Comparison of ENCODE assay signal across 8 cellular contexts in genomic region chr9:136118061-136118366, GRCh38. TPM values are rescaled to one million over a fixed set of nuclear protein-coding genes. Genes with fewer than 3 reads are reported as not detected.
DNase-seq lines count a peak whose midpoint lies in the region; ATAC-seq and TF ChIP-seq lines count a peak whose summit lies in the region.

No MANE protein-coding gene starts in this region.

- TF ChIP-seq POLR2A in GM18505 (IDR thresholded peaks at IDR 0.05; ENCODE audit: borderline replicate concordance, extremely low read depth, insufficient read depth, insufficient read length) = no peak

- no peak for DNase-seq in natural killer cell treated with Interleukin-12 subunit alpha and Interleukin-12 subunit beta and Interleukin-15 and Interleukin-18, amount 100 ng/mL, for 72 hours (ENCODE audit: low spot score)
- DNase-seq in NCI-H526 treated with DMSO at 0.1 percent for 48 hours (lab: John Stamatoyannopoulos, UW) = no peak
- no peak for DNase-seq in NCI-H2081 (lab: John Stamatoyannopoulos, UW)
- DNase-seq in mucosa of gallbladder (ENCODE audit: low spot score) = no peak
- DNase-seq in stimulated activated CD4-positive, alpha-beta T cell treated with anti-CD3 and anti-CD28 coated beads, Interleukin-4, amount 100 ng/mL, for 24 hours = no peak

- H3K4me1 ChIP-seq in HUES48 (ENCODE audit: control insufficient read depth, insufficient read depth, low read length) = peaks cover 10% of the 10 kb centered on the region

- ATAC-seq in GM18505 (IDR thresholded peaks at IDR 0.05; ENCODE audit: unreplicated experiment) = peak; percentile 5
- ATAC-seq in natural killer cell treated with Interleukin-12 subunit alpha and Interleukin-12 subunit beta and Interleukin-15 and Interleukin-18, amount 100 ng/mL, for 72 hours = no peak

- peak overlapping the region; percentile 57 for H3K9ac ChIP-seq in HUES48 (ENCODE audit: low read depth, low read length)

- H3K27ac ChIP-seq in HUES48 (ENCODE audit: low read depth, low read length) (peak overlapping the region; percentile 85), cingulate gyrus (ENCODE audit: low read depth, low read length) (peak overlapping the region; percentile 75)

- no peaks in the 10 kb centered on the region for H3K36me3 Mint-ChIP-seq in natural killer cell treated with Interleukin-12 subunit alpha and Interleukin-12 subunit beta and Interleukin-15 and Interleukin-18, amount 100 ng/mL, for 72 hours

- no peaks in the 10 kb centered on the region for H3K27me3 ChIP-seq in HUES48 (ENCODE audit: control insufficient read depth, insufficient read depth, low read length)

- no peaks in the 10 kb centered on the region for H3K27me3 Mint-ChIP-seq in natural killer cell treated with Interleukin-12 subunit alpha and Interleukin-12 subunit beta and Interleukin-15 and Interleukin-18, amount 100 ng/mL, for 72 hours

- H3K36me3 ChIP-seq in HUES48 (ENCODE audit: control insufficient read depth, insufficient read depth, low read length) = peaks cover 16% of the 10 kb centered on the region

- H3K9me3 Mint-ChIP-seq in natural killer cell treated with Interleukin-12 subunit alpha and Interleukin-12 subunit beta and Interleukin-15 and Interleukin-18, amount 100 ng/mL, for 72 hours = no peaks in the 10 kb centered on the region

- H3K4me1 Mint-ChIP-seq in natural killer cell treated with Interleukin-12 subunit alpha and Interleukin-12 subunit beta and Interleukin-15 and Interleukin-18, amount 100 ng/mL, for 72 hours (ENCODE audit: low read depth in 2 of 2) = peaks cover 8 to 10% of the 10 kb centered on the region in 2 donors

- peak overlapping the region in 1 of 2 donors; percentile 37 for H3K27ac Mint-ChIP-seq in natural killer cell treated with Interleukin-12 subunit alpha and Interleukin-12 subunit beta and Interleukin-15 and Interleukin-18, amount 100 ng/mL, for 72 hours

- peak overlapping the region; percentile 77 for H3K4me3 ChIP-seq in HUES48 (ENCODE audit: low read depth, low read length)

- peak overlapping the region; percentile 76 for H3K4me3 Mint-ChIP-seq in natural killer cell treated with Interleukin-12 subunit alpha and Interleukin-12 subunit beta and Interleukin-15 and Interleukin-18, amount 100 ng/mL, for 72 hours

- H3K9me3 ChIP-seq in HUES48 (ENCODE audit: control insufficient read depth, insufficient read depth, low read length) = no peaks in the 10 kb centered on the region

RNA-seq across cellular contexts. Expression of gene TMEM250, which starts 0.7 kb away (rescaled TPM):
- total RNA-seq in natural killer cell treated with Interleukin-12 subunit alpha and Interleukin-12 subunit beta and Interleukin-15 and Interleukin-18, amount 100 ng/mL, for 72 hours = 10 to 100 TPM; 29.1 to 42.3 TPM
- total RNA-seq in mucosa of gallbladder = 40.6 TPM

RNA-seq across cellular contexts. Expression of gene NACC2, which starts 22.9 kb away (rescaled TPM):
- 10 to 100 TPM; 19.2 to 21.1 TPM for total RNA-seq in natural killer cell treated with Interleukin-12 subunit alpha and Interleukin-12 subunit beta and Interleukin-15 and Interleukin-18, amount 100 ng/mL, for 72 hours
- 59.6 TPM for total RNA-seq in mucosa of gallbladder
